Comparison of ENCODE assay signal across 15 cellular contexts in genomic region chr6:110812719-110813118, GRCh38. TPM values are rescaled to one million over a fixed set of nuclear protein-coding genes. Genes with fewer than 3 reads are reported as not detected.
DNase-seq lines count a peak whose midpoint lies in the region; ATAC-seq and TF ChIP-seq lines count a peak whose summit lies in the region.
"Had no signal": no experiment of that assay in that cellular context is flagged by ENCODE, and none has a peak within 500 bp of the region (broad histone marks: within the 10 kb centered on the region; RNA-seq: fewer than 3 reads in every experiment).

No MANE protein-coding gene starts in this region.

- BruUV-seq in PC-3 (replicated peaks; lab: Mats Ljungman, UMichigan): no TSS peak

- CTCF ChIA-PET in SK-N-SH (lab: Yijun Ruan, JAX) (interaction anchor here (0.6 to 1.0 kb wide), 2 partner anchors 130 to 194 kb away, joined by 3 read pairs; no protein-coding TSS in a partner anchor), PC-3 (lab: Charles Lee) (no interaction called here)

- WGBS in SK-N-SH (ENCODE audit: low lambda C conversion rate): 96% methylated on average over 4 of the region's 4 CpGs
- 88% methylated on average over 4 of the region's 4 CpGs; no CpG with 5 or more reads in 1 of the 2 experiments for WGBS in endodermal cell (ENCODE audit: insufficient coverage in 1 of 2, insufficient read length in 1 of 2), 2 experiments

- H3K9ac ChIP-seq in SK-N-SH (no peak overlapping the region; the same call in 1 of the 2 replicates), PC-3 (ENCODE audit: low read length) (no peak overlapping the region), endodermal cell (ENCODE audit: extremely low read depth, low read length, poor library complexity, severe bottlenecking) (no peak overlapping the region)
- H3K9ac ChIP-seq: GM23248 had no signal

- DNase-seq in SK-N-SH (no peak), PC-3 (no peak), endodermal cell (no peak), COLO829 (ENCODE audit: low spot score) (no peak), NOMO-1 treated with DMSO at 0.1 percent for 48 hours (lab: John Stamatoyannopoulos, UW; ENCODE audit: unreplicated experiment) (no peak)
- DNase-seq in activated effector memory CD4-positive, alpha-beta T cell treated with anti-CD3 and anti-CD28 coated beads, Interleukin-2, amount 50 U/mL, for 16 hours: no peak
- no peak for DNase-seq in stimulated activated CD4-positive, alpha-beta T cell treated with anti-CD3 and anti-CD28 coated beads, Interleukin-1b, Interleukin-23, amount 100 ng/mL, for 48 hours
- DNase-seq: GM23248, Karpas-422, NCI-H1417 treated with DMSO at 0.1 percent for 48 hours, NCI-H2029, NCI-H2171 treated with DMSO at 0.1 percent for 48 hours, NCI-H774, T-helper 1 cell had no signal

- H3F3A ChIP-seq in SK-N-SH (replicated peaks; ENCODE audit: insufficient read depth) (no peaks in the 10 kb centered on the region), PC-3 (ENCODE audit: low read length, unreplicated experiment) (no peaks in the 10 kb centered on the region)

- H3K27ac Mint-ChIP-seq in endodermal cell: no peak overlapping the region

- no peaks in the 10 kb centered on the region for H3K9me3 Mint-ChIP-seq in endodermal cell

- POLR2A ChIA-PET in SK-N-SH (lab: Yijun Ruan, JAX) (no interaction called here), PC-3 (lab: Charles Lee; ENCODE audit: unreplicated experiment) (no interaction called here)

- H3K9me3 ChIP-seq in SK-N-SH: no peaks in the 10 kb centered on the region
- H3K9me3 ChIP-seq in PC-3 (ENCODE audit: low read length): no peaks in the 10 kb centered on the region
- no peaks in the 10 kb centered on the region for H3K9me3 ChIP-seq in endodermal cell (ENCODE audit: control insufficient read depth, low read length)

- H3K36me3 ChIP-seq in SK-N-SH (replicated peaks in 1 of 2; ENCODE audit: control insufficient read depth in 1 of 2, insufficient read depth in 2 of 2, low read length in 1 of 2): no peaks in the 10 kb centered on the region
- no peaks in the 10 kb centered on the region for H3K36me3 ChIP-seq in PC-3 (ENCODE audit: low read depth, low read length)
- H3K36me3 ChIP-seq in endodermal cell (ENCODE audit: control insufficient read depth, insufficient read depth, low read length): no peaks in the 10 kb centered on the region

- H3K4me2 ChIP-seq in SK-N-SH (peak overlapping the region; percentile 88; the same call in 1 of the 2 replicates), PC-3 (ENCODE audit: low read length) (peak overlapping the region; percentile 96; the same call in 1 of the 2 replicates)

- ATAC-seq in SK-N-SH treated with all-trans-retinoic acid at 6 μM for 48 hours: no peak
- ATAC-seq in PC-3: no peak

- H2AFZ ChIP-seq in SK-N-SH (ENCODE audit: low read depth) (no peak overlapping the region), PC-3 (ENCODE audit: low read length) (no peak overlapping the region)
- H2AFZ ChIP-seq: GM23248 had no signal

- TF ChIP-seq EP300 in SK-N-SH (IDR thresholded peaks at IDR 0.05; ENCODE audit: borderline replicate concordance in 1 of 2, low read depth in 1 of 2, low read length in 1 of 2): no peak

- peaks cover 22% of the 10 kb centered on the region; the same call in 1 of the 2 replicates for H4K20me1 ChIP-seq in SK-N-SH (ENCODE audit: insufficient read depth)
- H4K20me1 ChIP-seq in PC-3 (ENCODE audit: low read length): no peaks in the 10 kb centered on the region

- H3K27me3 ChIP-seq in SK-N-SH (ENCODE audit: insufficient read depth) (no peaks in the 10 kb centered on the region), PC-3 (ENCODE audit: low read length) (no peaks in the 10 kb centered on the region), endodermal cell (ENCODE audit: control insufficient read depth, insufficient read depth, low read length, poor library complexity, severe bottlenecking) (no peaks in the 10 kb centered on the region)

- H3K27me3 Mint-ChIP-seq in endodermal cell (ENCODE audit: insufficient read depth): no peaks in the 10 kb centered on the region

- TF ChIP-seq RAD21 in SK-N-SH (IDR thresholded peaks at IDR 0.05; ENCODE audit: low read length): no peak

- no peak overlapping the region for H3K27ac ChIP-seq in SK-N-SH (ENCODE audit: low read depth in 2 of 2, low read length in 1 of 2)
- H3K27ac ChIP-seq in PC-3 (ENCODE audit: low read length): no peak overlapping the region
- no peak overlapping the region for H3K27ac ChIP-seq in endodermal cell (ENCODE audit: low read depth, low read length)
- H3K27ac ChIP-seq: GM23248 had no signal

- no peak overlapping the region; a peak in 1 of 4 replicates for H3K4me3 ChIP-seq in SK-N-SH (ENCODE audit: low read depth in 2 of 2, low read length in 1 of 2)
- peak overlapping the region; percentile 94; the same call in 1 of the 2 replicates for H3K4me3 ChIP-seq in PC-3 (ENCODE audit: low read length)
- peak overlapping the region; percentile 91 for H3K4me3 ChIP-seq in endodermal cell (ENCODE audit: low read length)
- H3K4me3 ChIP-seq: GM23248 had no signal

- TF ChIP-seq CTCF in SK-N-SH (IDR thresholded peaks at IDR 0.05) (no peak), PC-3 (conservative IDR thresholded peaks at IDR 0.05; ENCODE audit: low read depth, low read length) (no peak), endodermal cell (conservative IDR thresholded peaks at IDR 0.05) (no peak)

- intact Hi-C loops in PC-3 (cut with micrococcal nuclease): no loop called here

- H3K9me2 ChIP-seq in SK-N-SH (no peaks in the 10 kb centered on the region), PC-3 (replicated peaks; ENCODE audit: low read length) (no peaks in the 10 kb centered on the region)

- peaks cover 10% of the 10 kb centered on the region for H3K36me3 Mint-ChIP-seq in endodermal cell (ENCODE audit: low read depth)

- H3K4me1 Mint-ChIP-seq in endodermal cell: peaks cover 15% of the 10 kb centered on the region

- H3K4me1 ChIP-seq in SK-N-SH (ENCODE audit: control insufficient read depth in 1 of 2, insufficient read depth in 2 of 2, low read depth in 1 of 2, low read length in 1 of 2): peaks cover 0 to 6% of the 10 kb centered on the region in 2 experiments; a peak in 3 of 4 replicates
- H3K4me1 ChIP-seq in PC-3 (ENCODE audit: insufficient read depth, low read length): peaks cover 24% of the 10 kb centered on the region
- H3K4me1 ChIP-seq in endodermal cell (ENCODE audit: control insufficient read depth, insufficient read depth, low read length): no peaks in the 10 kb centered on the region

- H3K4me3 Mint-ChIP-seq in endodermal cell: no peak overlapping the region

- H3K79me2 ChIP-seq in SK-N-SH (ENCODE audit: insufficient read depth) (peaks cover 73% of the 10 kb centered on the region), PC-3 (ENCODE audit: low read length) (peaks cover 53% of the 10 kb centered on the region)

TF ChIP-seq in SK-N-SH, 30 proteins besides CTCF, POLR2A, EP300 and RAD21 (continues in another document):
- TF ChIP-seq RXRA (IDR thresholded peaks at IDR 0.05; ENCODE audit: borderline replicate concordance, low read depth) (no peak), FOXM1 (IDR thresholded peaks at IDR 0.05; ENCODE audit: low read depth) (no peak), MEF2A (IDR thresholded peaks at IDR 0.05; ENCODE audit: borderline replicate concordance, low read depth) (no peak), TCF12 (IDR thresholded peaks at IDR 0.05) (no peak), NFIC (IDR thresholded peaks at IDR 0.05; ENCODE audit: borderline replicate concordance) (no peak), ELF1 (IDR thresholded peaks at IDR 0.05) (no peak), SIN3A (IDR thresholded peaks at IDR 0.05; ENCODE audit: borderline replicate concordance, low read depth, low read length) (no peak), GABPA (IDR thresholded peaks at IDR 0.05; ENCODE audit: low read depth) (no peak), POLR2AphosphoS5 (IDR thresholded peaks at IDR 0.05; ENCODE audit: low read depth, low read length) (no peak), JUND (IDR thresholded peaks at IDR 0.05) (no peak), NRF1 (IDR thresholded peaks at IDR 0.05; ENCODE audit: low read depth, low read length) (no peak), SMC3 (IDR thresholded peaks at IDR 0.05; ENCODE audit: low read depth, low read length) (no peak)

TF ChIP-seq in SK-N-SH treated with all-trans-retinoic acid at 6 μM for 48 hours, 23 proteins besides CTCF, POLR2A, EP300 and RAD21 (continues in another document):
- TF ChIP-seq ZC3H10 (CRISPR knock-in tag; IDR thresholded peaks at IDR 0.05): no peak
- no peak for TF ChIP-seq TOX (CRISPR knock-in tag; IDR thresholded peaks at IDR 0.05; ENCODE audit: borderline replicate concordance)
- TF ChIP-seq, protein P1, sequence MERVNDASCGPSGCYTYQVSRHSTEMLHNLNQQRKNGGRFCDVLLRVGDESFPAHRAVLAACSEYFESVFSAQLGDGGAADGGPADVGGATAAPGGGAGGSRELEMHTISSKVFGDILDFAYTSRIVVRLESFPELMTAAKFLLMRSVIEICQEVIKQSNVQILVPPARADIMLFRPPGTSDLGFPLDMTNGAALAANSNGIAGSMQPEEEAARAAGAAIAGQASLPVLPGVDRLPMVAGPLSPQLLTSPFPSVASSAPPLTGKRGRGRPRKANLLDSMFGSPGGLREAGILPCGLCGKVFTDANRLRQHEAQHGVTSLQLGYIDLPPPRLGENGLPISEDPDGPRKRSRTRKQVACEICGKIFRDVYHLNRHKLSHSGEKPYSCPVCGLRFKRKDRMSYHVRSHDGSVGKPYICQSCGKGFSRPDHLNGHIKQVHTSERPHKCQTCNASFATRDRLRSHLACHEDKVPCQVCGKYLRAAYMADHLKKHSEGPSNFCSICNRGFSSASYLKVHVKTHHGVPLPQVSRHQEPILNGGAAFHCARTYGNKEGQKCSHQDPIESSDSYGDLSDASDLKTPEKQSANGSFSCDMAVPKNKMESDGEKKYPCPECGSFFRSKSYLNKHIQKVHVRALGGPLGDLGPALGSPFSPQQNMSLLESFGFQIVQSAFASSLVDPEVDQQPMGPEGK (CRISPR knock-in tag; IDR thresholded peaks at IDR 0.05; ENCODE audit: borderline replicate concordance): no peak
- no peak for TF ChIP-seq OSR1 (CRISPR knock-in tag; IDR thresholded peaks at IDR 0.05)

RNA-seq across cellular contexts. Expression of gene CDK19, which starts 2.5 kb away (rescaled TPM):
- polyA plus RNA-seq in SK-N-SH (2012; rRNA removed): 6.5 and 9.1 TPM in 2 replicates
- 9.2 and 10.0 TPM in 2 replicates for polyA plus RNA-seq in SK-N-SH (2012; cell fraction: cytosol; rRNA removed)
- 4.2 and 8.2 TPM in 2 replicates for polyA plus RNA-seq in SK-N-SH (2012; cell fraction: nucleus; rRNA removed)
- 4.2 and 5.4 TPM in 2 replicates for total RNA-seq in PC-3 (2014; rRNA removed)
- total RNA-seq in endodermal cell: 10 to 100 TPM; 16.8 to 20.8 TPM
- 24.6 TPM for polyA plus RNA-seq in endodermal cell (2013, experiment 1 of 2)
- polyA plus RNA-seq in endodermal cell (2013, experiment 2 of 2): 25.8 TPM

Comparison
In these comparisons a context has a peak if more than half of its experiments do, and no peak if none do; other contexts are left out.
1. H3K4me3 ChIP-seq: peak in PC-3 (single experiment) and endodermal cell (single experiment); none in SK-N-SH (0 of 2).